ENCODE assay signal across 1 cellular context in genomic region chr10:80122110-80122710, GRCh38.
TF ChIP-seq lines count a peak whose summit lies in the region.

No MANE protein-coding gene starts in this region.

TF ChIP-seq in HEK293, 187 proteins besides CTCF, POLR2A, EP300 and RAD21:
- TF ChIP-seq ZFHX2 (tag by site-specific recombination; conservative IDR thresholded peaks at IDR 0.05): peak; percentile 76
- no peak for TF ChIP-seq ZBTB1 (tag by site-specific recombination; IDR thresholded peaks at IDR 0.05)
- no peak for TF ChIP-seq KLF16 (tag by site-specific recombination; IDR thresholded peaks at IDR 0.05)
- no peak for TF ChIP-seq ZNF654 (tag by site-specific recombination; IDR thresholded peaks at IDR 0.05; ENCODE audit: low read depth)
- no peak for TF ChIP-seq GLI4 (tag by site-specific recombination; IDR thresholded peaks at IDR 0.05)
- TF ChIP-seq EGR2 (tag by site-specific recombination; IDR thresholded peaks at IDR 0.05; ENCODE audit: low read depth): peak; percentile 92
